In genomic region chr13:20457670-20458069, GRCh38 we compare ENCODE assay signal across 21 cellular contexts.
DNase-seq lines count a peak whose midpoint lies in the region; ATAC-seq and TF ChIP-seq lines count a peak whose summit lies in the region.
"Had no signal": no experiment of that assay in that cellular context is flagged by ENCODE, and none has a peak within 500 bp of the region (broad histone marks: within the 10 kb centered on the region; RNA-seq: fewer than 3 reads in every experiment).

No MANE protein-coding gene starts in this region.

- no peaks in the 10 kb centered on the region for H3K9me3 ChIP-seq in PC-9 (ENCODE audit: insufficient read depth, low read depth)
- H3K9me3 ChIP-seq in esophagus (ENCODE audit: control insufficient read depth in 2 of 2, insufficient read depth in 1 of 2, low read depth in 1 of 2, low read length in 1 of 2) = no peaks in the 10 kb centered on the region
- H3K9me3 ChIP-seq: Peyer's patch, SK-N-SH had no signal

- no peaks in the 10 kb centered on the region for H4K20me1 ChIP-seq in PC-9 (ENCODE audit: insufficient read depth)

- H3K4me3 ChIP-seq in PC-9 (no peak overlapping the region), esophagus (ENCODE audit: low read depth in 1 of 2, low read length in 2 of 2) (no peak overlapping the region), brain microvascular endothelial cell (ENCODE audit: low read depth, low read length) (no peak overlapping the region)
- H3K4me3 ChIP-seq: Peyer's patch had no signal

- H3K27me3 Mint-ChIP-seq in stimulated activated naive CD8-positive, alpha-beta T cell treated with anti-CD3 and anti-CD28 coated beads, Interleukin-15, amount 100 ng/mL, for 72 hours = no peaks in the 10 kb centered on the region
- H3K27me3 Mint-ChIP-seq in stimulated activated naive CD8-positive, alpha-beta T cell treated with anti-CD3 and anti-CD28 coated beads, Interleukin-15, Interleukin-2, amounts not matched to agents 100 ng/mL and 50 ng/mL, for 24 hours = no peaks in the 10 kb centered on the region
- H3K27me3 Mint-ChIP-seq: CD8-positive, alpha-beta memory T cell had no signal

- H3K9me3 Mint-ChIP-seq in stimulated activated naive CD8-positive, alpha-beta T cell treated with anti-CD3 and anti-CD28 coated beads, Interleukin-15, amount 100 ng/mL, for 72 hours = no peaks in the 10 kb centered on the region
- peaks cover 6% of the 10 kb centered on the region for H3K9me3 Mint-ChIP-seq in stimulated activated naive CD8-positive, alpha-beta T cell treated with anti-CD3 and anti-CD28 coated beads, Interleukin-15, Interleukin-2, amounts not matched to agents 100 ng/mL and 50 ng/mL, for 24 hours

- WGBS in esophagus, 2 donors = 65 to 66% methylated on average over 6 of the region's 6 CpGs

- H3K36me3 ChIP-seq in PC-9 (ENCODE audit: low read depth) = no peaks in the 10 kb centered on the region
- H3K36me3 ChIP-seq in esophagus (ENCODE audit: control insufficient read depth in 2 of 2, insufficient read depth in 2 of 2, low read length in 1 of 2) = no peaks in the 10 kb centered on the region
- H3K36me3 ChIP-seq in brain microvascular endothelial cell (replicated peaks) = no peaks in the 10 kb centered on the region

- no peaks in the 10 kb centered on the region for H3K9me2 ChIP-seq in PC-9 (ENCODE audit: insufficient read depth)
- H3K9me2 ChIP-seq: SK-N-SH had no signal

- no peaks in the 10 kb centered on the region for H3K36me3 Mint-ChIP-seq in stimulated activated naive CD8-positive, alpha-beta T cell treated with anti-CD3 and anti-CD28 coated beads, Interleukin-15, Interleukin-2, amounts not matched to agents 100 ng/mL and 50 ng/mL, for 24 hours (ENCODE audit: low read depth)

- no TSS peak for BruUV-seq in PC-9 (replicated peaks; lab: Mats Ljungman, UMichigan)

- peaks cover 43% of the 10 kb centered on the region for H3K4me1 Mint-ChIP-seq in stimulated activated naive CD8-positive, alpha-beta T cell treated with anti-CD3 and anti-CD28 coated beads, Interleukin-15, amount 100 ng/mL, for 72 hours
- H3K4me1 Mint-ChIP-seq in stimulated activated naive CD8-positive, alpha-beta T cell treated with anti-CD3 and anti-CD28 coated beads, Interleukin-15, Interleukin-2, amounts not matched to agents 100 ng/mL and 50 ng/mL, for 24 hours (ENCODE audit: low read depth) = peaks cover 42% of the 10 kb centered on the region

- no peak for DNase-seq in stimulated activated naive CD8-positive, alpha-beta T cell treated with anti-CD3 and anti-CD28 coated beads, Interleukin-15, Interleukin-2, amounts not matched to agents 100 U/mL and 50 U/mL, for 24 hours
- DNase-seq in stimulated activated naive CD8-positive, alpha-beta T cell treated with anti-CD3 and anti-CD28 coated beads, Interleukin-15, amount 100 ng/mL, for 72 hours = no peak
- DNase-seq in PC-9 = peak in 1 of 2 experiments; percentile 43
- DNase-seq in NCI-H146 (lab: John Stamatoyannopoulos, UW) = no peak
- DNase-seq in brain microvascular endothelial cell = no peak
- DNase-seq: ACHN; CD8-positive, alpha-beta memory T cell; DND-41; GDM1; GOT3; KBM-7; NCI-H1417 treated with DMSO at 0.1 percent for 48 hours; NCI-H2081; NCI-H510A; NCI-H774; Peyer's patch; SHP77; SK-N-SH had no signal

- H3F3A ChIP-seq in PC-9 (ENCODE audit: insufficient read depth, low read depth) = no peaks in the 10 kb centered on the region

- H3K4me1 ChIP-seq in PC-9 (replicated peaks; ENCODE audit: insufficient read depth) = peaks cover 23% of the 10 kb centered on the region
- peaks cover 3 to 7% of the 10 kb centered on the region in 2 donors for H3K4me1 ChIP-seq in esophagus (ENCODE audit: control insufficient read depth in 2 of 2, insufficient read depth in 2 of 2, low read length in 1 of 2)
- H3K4me1 ChIP-seq: Peyer's patch had no signal

- in situ Hi-C loops in brain microvascular endothelial cell (cut with HindIII; ENCODE audit: low pct_ligation_motif_present, low sequenced_read_pairs) = no loop called here

- no peak overlapping the region for H2AFZ ChIP-seq in PC-9

- H3K4me2 ChIP-seq in PC-9 = peak overlapping the region; percentile 45
- H3K4me2 ChIP-seq: SK-N-SH had no signal

- H3K27ac ChIP-seq in PC-9 (no peak overlapping the region), esophagus (ENCODE audit: low read depth in 2 of 2, low read length in 1 of 2) (peak overlapping the region; percentile 54 to 85), brain microvascular endothelial cell (no peak overlapping the region)
- H3K27ac ChIP-seq: Peyer's patch had no signal

- ATAC-seq in stimulated activated naive CD8-positive, alpha-beta T cell treated with anti-CD3 and anti-CD28 coated beads, Interleukin-15, Interleukin-2, amounts not matched to agents 100 U/mL and 50 U/mL, for 24 hours = peak; percentile 50
- no peak for ATAC-seq in stimulated activated naive CD8-positive, alpha-beta T cell treated with anti-CD3 and anti-CD28 coated beads, Interleukin-15, amount 100 ng/mL, for 72 hours
- no peak for ATAC-seq in GM18520 (IDR thresholded peaks at IDR 0.05; ENCODE audit: unreplicated experiment)

- intact Hi-C loops in PC-9 (cut with micrococcal nuclease; ENCODE audit: unreplicated experiment) = no loop called here

- H3K27me3 ChIP-seq in PC-9 (ENCODE audit: insufficient read depth, low read depth) (no peaks in the 10 kb centered on the region), esophagus (ENCODE audit: control insufficient read depth in 1 of 2, insufficient read depth in 2 of 2, low read length in 2 of 2) (no peaks in the 10 kb centered on the region), brain microvascular endothelial cell (replicated peaks) (no peaks in the 10 kb centered on the region)
- H3K27me3 ChIP-seq: Peyer's patch had no signal

- CTCF ChIA-PET in PC-9 (lab: Charles Lee) = no interaction called here

- H3K79me2 ChIP-seq in PC-9 (ENCODE audit: low read depth) = no peaks in the 10 kb centered on the region

- peak overlapping the region in 1 of 2 donors; percentile 29 for H3K4me3 Mint-ChIP-seq in stimulated activated naive CD8-positive, alpha-beta T cell treated with anti-CD3 and anti-CD28 coated beads, Interleukin-15, amount 100 ng/mL, for 72 hours
- no peak overlapping the region for H3K4me3 Mint-ChIP-seq in stimulated activated naive CD8-positive, alpha-beta T cell treated with anti-CD3 and anti-CD28 coated beads, Interleukin-15, Interleukin-2, amounts not matched to agents 100 ng/mL and 50 ng/mL, for 24 hours
- H3K4me3 Mint-ChIP-seq: CD8-positive, alpha-beta memory T cell had no signal

- no peak for TF ChIP-seq CTCF in PC-9 (conservative IDR thresholded peaks at IDR 0.05)
- TF ChIP-seq CTCF in brain microvascular endothelial cell (IDR thresholded peaks at IDR 0.05; ENCODE audit: low read depth, low read length, missing control alignments) = no peak

- H3K27ac Mint-ChIP-seq in stimulated activated naive CD8-positive, alpha-beta T cell treated with anti-CD3 and anti-CD28 coated beads, Interleukin-15, amount 100 ng/mL, for 72 hours = no peak overlapping the region
- peak overlapping the region; percentile 75 for H3K27ac Mint-ChIP-seq in stimulated activated naive CD8-positive, alpha-beta T cell treated with anti-CD3 and anti-CD28 coated beads, Interleukin-15, Interleukin-2, amounts not matched to agents 100 ng/mL and 50 ng/mL, for 24 hours

- POLR2A ChIA-PET in PC-9 (lab: Charles Lee; ENCODE audit: unreplicated experiment) = no interaction called here

Comparison
In these comparisons a context has a peak if more than half of its experiments do, and no peak if none do; other contexts are left out.
1. H3K27ac ChIP-seq: peak in esophagus (2 of 2); none in PC-9 (single experiment) and brain microvascular endothelial cell (single experiment).